ENCODE assay signal across 8 cellular contexts in the genomic region with DNA sequence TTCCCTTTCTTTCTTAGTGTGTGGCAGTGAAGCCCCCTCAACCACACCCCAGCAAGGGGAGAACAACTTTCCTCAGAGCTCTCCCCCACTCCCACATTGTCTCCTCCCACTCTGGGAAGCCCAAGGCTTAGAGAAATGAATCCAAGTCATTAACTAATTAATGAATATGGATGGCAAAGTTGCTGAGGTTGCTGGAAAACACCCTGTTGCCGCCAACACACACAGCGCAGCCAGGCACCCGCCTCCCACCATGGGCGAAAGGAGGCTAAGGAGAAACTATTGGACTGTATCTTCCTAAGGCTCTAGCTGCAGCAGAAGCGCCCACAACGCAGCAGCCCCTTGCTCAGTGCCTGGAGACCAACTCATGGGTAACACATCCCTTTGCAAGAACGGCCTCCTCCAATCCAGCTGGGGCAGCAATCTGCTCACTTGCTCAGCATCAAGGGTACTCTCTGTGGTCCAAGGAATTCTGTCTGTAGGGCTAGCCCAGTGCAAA. TPM values are rescaled to one million over a fixed set of nuclear protein-coding genes. Genes with fewer than 3 reads are reported as not detected.
A peak's percentile ranks its signal among the peaks of the same experiment; 100 is the strongest.
DNase-seq lines count a peak whose midpoint lies in the region; ATAC-seq and TF ChIP-seq lines count a peak whose summit lies in the region.

No MANE protein-coding gene starts in this region.

- ATAC-seq in GM19043 (IDR thresholded peaks at IDR 0.05; ENCODE audit: low read depth, unreplicated experiment), result peak; percentile 18
- peak; percentile 4 for ATAC-seq in HG03095 (IDR thresholded peaks at IDR 0.05; ENCODE audit: unreplicated experiment)
- ATAC-seq in body of pancreas, result peak; percentile 7

- H3K79me2 ChIP-seq in osteoblast (ENCODE audit: insufficient read depth, low read length), result no peaks in the 10 kb centered on the region

- H3K27me3 ChIP-seq in body of pancreas (no peaks in the 10 kb centered on the region), osteoblast (ENCODE audit: insufficient read depth, low read length) (peaks cover 41% of the 10 kb centered on the region)

- H3K9me3 ChIP-seq in body of pancreas (no peaks in the 10 kb centered on the region), osteoblast (ENCODE audit: low read depth, low read length) (no peaks in the 10 kb centered on the region)

- TF ChIP-seq POLR2A in body of pancreas (IDR thresholded peaks at IDR 0.05), result no peak

- H3K27ac ChIP-seq in body of pancreas (peak overlapping the region; percentile 71 to 90 (median 88)), osteoblast (ENCODE audit: low read depth, low read length) (no peak overlapping the region)

- DNase-seq in body of pancreas, result peak in 1 of 4 donors; percentile 15
- DNase-seq in osteoblast (ENCODE audit: insufficient read length, low spot score, missing footprints), result no peak
- DNase-seq in stimulated activated CD4-positive, alpha-beta T cell treated with anti-CD3 and anti-CD28 coated beads, Interleukin-15, amount 100 ng/mL, for 24 hours, result no peak
- DNase-seq in dedifferentiated amniotic fluid mesenchymal stem cell (ENCODE audit: extremely low spot score), result no peak
- DNase-seq in NCI-H774 (lab: John Stamatoyannopoulos, UW), result no peak
- DNase-seq in activated CD4-positive, alpha-beta T cell treated with anti-CD3 and anti-CD28 coated beads for 1 hour, result no peak

- no peak overlapping the region for H2AFZ ChIP-seq in osteoblast (ENCODE audit: low read length)

- no peak overlapping the region for H3K4me3 ChIP-seq in body of pancreas
- no peak overlapping the region for H3K4me3 ChIP-seq in osteoblast (ENCODE audit: insufficient read depth, low read length)

- WGBS in body of pancreas, 2 donors, result 54% methylated on average over 7 of the region's 7 CpGs; no CpG with 5 or more reads in 1 of the 2 donors

- H3K4me1 ChIP-seq in body of pancreas (peaks cover 88% of the 10 kb centered on the region), osteoblast (ENCODE audit: insufficient read depth, low read length) (peaks cover 3% of the 10 kb centered on the region)

- H3K36me3 ChIP-seq in body of pancreas (replicated peaks in 1 of 2; ENCODE audit: insufficient read depth in 1 of 2, low read depth in 2 of 2) (no peaks in the 10 kb centered on the region), osteoblast (ENCODE audit: insufficient read depth, low read length) (no peaks in the 10 kb centered on the region)

- no peaks in the 10 kb centered on the region for H4K20me1 ChIP-seq in osteoblast (ENCODE audit: insufficient read depth, low read length)

- intact Hi-C loops in body of pancreas (cut with DNase I), result no loop called here

- H3K4me2 ChIP-seq in osteoblast (ENCODE audit: insufficient read depth, low read length), result peak overlapping the region; percentile 37

- no peak for TF ChIP-seq CTCF in body of pancreas (IDR thresholded peaks at IDR 0.05)
- TF ChIP-seq CTCF in osteoblast (IDR thresholded peaks at IDR 0.05; ENCODE audit: extremely low read depth, low read depth, low read length), result no peak

RNA-seq across cellular contexts. Expression of a gene that starts 34.2 kb away (rescaled TPM):
- total RNA-seq in body of pancreas (100 to 1,000 TPM; 144 to 147 TPM), osteoblast (57.2 and 62.2 TPM in 2 replicates)

RNA-seq across cellular contexts. Expression of a gene that starts 36.2 kb away (rescaled TPM):
- total RNA-seq in body of pancreas, result not detected
- not detected in 2 replicates for total RNA-seq in osteoblast
